ENCODE assay signal across 8 cellular contexts in genomic region chr1:1040004-1040991, GRCh38. TPM values are rescaled to one million over a fixed set of nuclear protein-coding genes. Genes with fewer than 3 reads are reported as not detected.
DNase-seq lines count a peak whose midpoint lies in the region; ATAC-seq and TF ChIP-seq lines count a peak whose summit lies in the region.

No MANE protein-coding gene starts in this region.

- intact Hi-C loops in A673 (cut with micrococcal nuclease; ENCODE audit: unreplicated experiment): no loop called here

- no TSS peak for BruUV-seq in A673 (replicated peaks; lab: Mats Ljungman, UMichigan)

- WGBS in lung, 2 donors: 6 to 7% methylated on average over 62 to 98 of the region's 99 CpGs

- CTCF ChIA-PET in A673 (lab: Charles Lee): no interaction called here
- CTCF ChIA-PET in activated CD4-positive, alpha-beta memory T cell treated with anti-CD3 and anti-CD28 coated beads, Interleukin-2, amount 10 ng/mL, durations not matched to agents 7 days and 5 days (lab: Charles Lee): interaction anchor here (0.6 to 2.2 kb wide), 8 partner anchors 9 to 250 kb away, joined by 3 to 7 read pairs (median 3); partner anchors contain the start of genes B3GALT6, ISG15 and SDF4

- H3K27ac ChIP-seq in A673 (ENCODE audit: low read depth, low read length, poor library complexity, severe bottlenecking): peak overlapping the region; percentile 30
- H3K27ac ChIP-seq in lung (ENCODE audit: low read depth in 1 of 2, low read length in 1 of 2): no peak overlapping the region

- H3K27me3 Mint-ChIP-seq in activated CD4-positive, alpha-beta memory T cell treated with anti-CD3 and anti-CD28 coated beads, Interleukin-2, amount 10 ng/mL, durations not matched to agents 7 days and 5 days: peaks cover 27% of the 10 kb centered on the region

- H3K27ac Mint-ChIP-seq in activated CD4-positive, alpha-beta memory T cell treated with anti-CD3 and anti-CD28 coated beads, Interleukin-2, amount 10 ng/mL, durations not matched to agents 7 days and 5 days: no peak overlapping the region

- H3K4me1 ChIP-seq in A673 (ENCODE audit: insufficient read depth, low read length, poor library complexity, severe bottlenecking) (peaks cover 17% of the 10 kb centered on the region), lung (ENCODE audit: control insufficient read depth in 2 of 2, insufficient read depth in 2 of 2, low read length in 2 of 2) (peaks cover 0 to 11% of the 10 kb centered on the region in 2 donors)

- POLR2A ChIA-PET in A673 (lab: Charles Lee; ENCODE audit: low non-redundant PET): no interaction called here
- POLR2A ChIA-PET in activated CD4-positive, alpha-beta memory T cell treated with anti-CD3 and anti-CD28 coated beads, Interleukin-2, amount 10 ng/mL, durations not matched to agents 7 days and 5 days (lab: Charles Lee): interaction anchor here (0.7 to 3.1 kb wide), 11 partner anchors 14 to 267 kb away, joined by 3 to 25 read pairs (median 4); partner anchors contain the start of genes AGRN, B3GALT6, ISG15 and SDF4

- peaks cover 19% of the 10 kb centered on the region for H3K4me1 Mint-ChIP-seq in activated CD4-positive, alpha-beta memory T cell treated with anti-CD3 and anti-CD28 coated beads, Interleukin-2, amount 10 ng/mL, durations not matched to agents 7 days and 5 days

- H3K9me3 ChIP-seq in A673 (ENCODE audit: low read depth, low read length, poor library complexity, severe bottlenecking) (no peaks in the 10 kb centered on the region), lung (ENCODE audit: control insufficient read depth in 2 of 2, insufficient read depth in 1 of 2, low read length in 1 of 2) (peaks cover 0 to 6% of the 10 kb centered on the region in 2 donors)

- peak; percentile 94 for DNase-seq in A673 (ENCODE audit: low spot score)
- DNase-seq in NCI-H1694 treated with DMSO at 0.1 percent for 48 hours (lab: John Stamatoyannopoulos, UW): peak; percentile 26
- DNase-seq in activated CD4-positive, alpha-beta memory T cell treated with anti-CD3 and anti-CD28 coated beads, Interleukin-2, amount 10 ng/mL, durations not matched to agents 7 days and 5 days: peak; percentile 89
- peak; percentile 64 to 93 for DNase-seq in dermis microvascular lymphatic vessel endothelial cell (ENCODE audit: low read depth in 2 of 2)
- peak; percentile 74 for DNase-seq in lung (ENCODE audit: low spot score)
- peak; percentile 32 for DNase-seq in stimulated activated CD8-positive, alpha-beta memory T cell treated with anti-CD3 and anti-CD28 coated beads, Interleukin-12 subunit alpha, Interleukin-12 subunit beta, amount 100 ng/mL, for 24 hours (ENCODE audit: extremely low read depth)
- no peak for DNase-seq in LoVo (ENCODE audit: low spot score)

- no peaks in the 10 kb centered on the region for H3K9me3 Mint-ChIP-seq in activated CD4-positive, alpha-beta memory T cell treated with anti-CD3 and anti-CD28 coated beads, Interleukin-2, amount 10 ng/mL, durations not matched to agents 7 days and 5 days

- ATAC-seq in GM18867 (IDR thresholded peaks at IDR 0.05; ENCODE audit: unreplicated experiment) (peak; percentile 48), lung (ENCODE audit: insufficient read depth, low FRiP score) (peak; percentile 80)

- H3K27me3 ChIP-seq in A673 (replicated peaks; ENCODE audit: insufficient read depth, low read depth, low read length, poor library complexity) (no peaks in the 10 kb centered on the region), lung (ENCODE audit: control insufficient read depth, insufficient read depth) (no peaks in the 10 kb centered on the region)

- peak overlapping the region; percentile 69 for H3K4me3 Mint-ChIP-seq in activated CD4-positive, alpha-beta memory T cell treated with anti-CD3 and anti-CD28 coated beads, Interleukin-2, amount 10 ng/mL, durations not matched to agents 7 days and 5 days

- peak overlapping the region; percentile 40 for H3K4me3 ChIP-seq in A673 (ENCODE audit: low read depth, low read length, poor library complexity, severe bottlenecking)
- H3K4me3 ChIP-seq in lung: no peak overlapping the region

- H3K36me3 ChIP-seq in A673 (ENCODE audit: insufficient read depth, low read length, poor library complexity, severe bottlenecking) (peaks cover 9% of the 10 kb centered on the region), lung (ENCODE audit: control insufficient read depth in 2 of 2, insufficient read depth in 2 of 2, low read length in 2 of 2) (peaks cover 0 to 30% of the 10 kb centered on the region in 2 donors)

- no peaks in the 10 kb centered on the region for H3K36me3 Mint-ChIP-seq in activated CD4-positive, alpha-beta memory T cell treated with anti-CD3 and anti-CD28 coated beads, Interleukin-2, amount 10 ng/mL, durations not matched to agents 7 days and 5 days (ENCODE audit: low read depth)

- TF ChIP-seq CTCF in A673 (conservative IDR thresholded peaks at IDR 0.05; ENCODE audit: low read depth, low read length): peak; percentile 21; the same call in 1 of the 2 replicates
- TF ChIP-seq CTCF in lung (IDR thresholded peaks at IDR 0.05; ENCODE audit: control extremely low read depth, extremely low read depth): no peak

RNA-seq across cellular contexts. Expression of gene AGRN, which starts 20.4 kb away (rescaled TPM):
- total RNA-seq in A673 (2021): 151 and 164 TPM in 2 replicates
- total RNA-seq in activated CD4-positive, alpha-beta memory T cell treated with anti-CD3 and anti-CD28 coated beads, Interleukin-2, amount 10 ng/mL, durations not matched to agents 7 days and 5 days: 10 to 100 TPM; 18.3 to 22.8 TPM
- 49.3 and 77.5 TPM in 2 replicates for total RNA-seq in dermis microvascular lymphatic vessel endothelial cell
- 100 to 1,000 TPM; 103 to 124 TPM for total RNA-seq in lung
- 10 to 100 TPM; 30.7 to 67.4 TPM for polyA plus RNA-seq in lung

RNA-seq across cellular contexts. Expression of gene ISG15, which starts 27.0 kb away (rescaled TPM):
- total RNA-seq in A673 (2021): 45.3 and 55.6 TPM in 2 replicates
- 100 to 1,000 TPM; 593 to 623 TPM for total RNA-seq in activated CD4-positive, alpha-beta memory T cell treated with anti-CD3 and anti-CD28 coated beads, Interleukin-2, amount 10 ng/mL, durations not matched to agents 7 days and 5 days
- total RNA-seq in dermis microvascular lymphatic vessel endothelial cell: 92.3 and 112 TPM in 2 replicates
- total RNA-seq in lung: 10 to 100 TPM; 12.7 to 53.6 TPM
- polyA plus RNA-seq in lung: 100 to 1,000 TPM; 208 to 234 TPM

RNA-seq across cellular contexts. Expression of gene RNF223, which starts 33.8 kb away (rescaled TPM):
- total RNA-seq in A673 (2021): not detected in 2 replicates
- not detected for total RNA-seq in activated CD4-positive, alpha-beta memory T cell treated with anti-CD3 and anti-CD28 coated beads, Interleukin-2, amount 10 ng/mL, durations not matched to agents 7 days and 5 days
- under 0.01 TPM in 1 of 2 replicates, not detected in the other for total RNA-seq in dermis microvascular lymphatic vessel endothelial cell
- 1 to 10 TPM in 1 of 2 donors, under 1 TPM in 1; 0.54 to 2.4 TPM for total RNA-seq in lung
- polyA plus RNA-seq in lung: 1 to 10 TPM in 1 of 2 donors, under 1 TPM in 1; 0.57 to 2.3 TPM

RNA-seq across cellular contexts. Expression of gene HES4, which starts 40.4 kb away (rescaled TPM):
- 18.5 and 20.8 TPM in 2 replicates for total RNA-seq in A673 (2021)
- total RNA-seq in activated CD4-positive, alpha-beta memory T cell treated with anti-CD3 and anti-CD28 coated beads, Interleukin-2, amount 10 ng/mL, durations not matched to agents 7 days and 5 days: under 1 TPM in 1 of 2 experiments, not detected in 1; 0.23 TPM
- total RNA-seq in dermis microvascular lymphatic vessel endothelial cell: 29.0 and 54.1 TPM in 2 replicates
- total RNA-seq in lung: 10 to 100 TPM; 13.5 to 47.9 TPM
- 10 to 100 TPM; 16.6 to 37.7 TPM for polyA plus RNA-seq in lung

RNA-seq across cellular contexts. Expression of gene PERM1, which starts 58.4 kb away (rescaled TPM):
- total RNA-seq in A673 (2021) (0.28 TPM in 1 of 2 replicates, not detected in the other), dermis microvascular lymphatic vessel endothelial cell (not detected in 2 replicates), lung (under 1 TPM in 1 of 2 donors, not detected in 1; 0.15 TPM)
- total RNA-seq in activated CD4-positive, alpha-beta memory T cell treated with anti-CD3 and anti-CD28 coated beads, Interleukin-2, amount 10 ng/mL, durations not matched to agents 7 days and 5 days: not detected
- polyA plus RNA-seq in lung: under 1 TPM; 0.06 to 0.45 TPM
